Comparison of ENCODE assay signal across 12 cellular contexts in genomic region chr1:115838426-115838804, GRCh38. TPM values are rescaled to one million over a fixed set of nuclear protein-coding genes. Genes with fewer than 3 reads are reported as not detected.
A peak's percentile ranks its signal among the peaks of the same experiment; 100 is the strongest.
DNase-seq lines count a peak whose midpoint lies in the region; ATAC-seq, FAIRE-seq and TF ChIP-seq lines count a peak whose summit lies in the region.
"Had no signal": no experiment of that assay in that cellular context is flagged by ENCODE, and none has a peak within 500 bp of the region (broad histone marks: within the 10 kb centered on the region; RNA-seq: fewer than 3 reads in every experiment).

No MANE protein-coding gene starts in this region.

- CTCF ChIA-PET in HepG2 (lab: Yijun Ruan, JAX; ENCODE audit: low intra/inter-chr PET ratio, low total read pairs) = no interaction called here

- peak overlapping the region; percentile 79 for H3K4me3 ChIP-seq in GM23338
- H3K4me3 ChIP-seq in WERI-Rb-1 (ENCODE audit: low read depth, low read length) = peak overlapping the region; percentile 52
- H3K4me3 ChIP-seq in iPS DF 6.9 (ENCODE audit: low read length) = peak overlapping the region; percentile 56; the same call in 1 of the 2 replicates
- H3K4me3 ChIP-seq in gastrocnemius medialis = peak overlapping the region; percentile 35 to 48 (median 41)
- H3K4me3 ChIP-seq in HepG2 (replicated peaks in 1 of 3; ENCODE audit: insufficient read depth in 1 of 3, low read depth in 2 of 3, low read length in 3 of 3) = no peak overlapping the region
- H3K4me3 ChIP-seq in effector memory CD4-positive, alpha-beta T cell (ENCODE audit: insufficient read depth, low read depth, low read length, poor library complexity, severe bottlenecking) = no peak overlapping the region

- TF ChIP-seq RAD21 in HepG2 (CRISPR knock-in tag; IDR thresholded peaks at IDR 0.05) = no peak

- peak overlapping the region; percentile 94 for H3K4me2 ChIP-seq in GM23338
- no peak overlapping the region for H3K4me2 ChIP-seq in HepG2 (ENCODE audit: low read depth, low read length)

- no peak for TF ChIP-seq POLR2A in gastrocnemius medialis (IDR thresholded peaks at IDR 0.05)
- no peak for TF ChIP-seq POLR2A in HepG2 (IDR thresholded peaks at IDR 0.05; ENCODE audit: insufficient read depth in 1 of 2, low read depth in 2 of 2, low read length in 2 of 2)

- H2AFZ ChIP-seq in GM23338 = peak overlapping the region; percentile 99
- H2AFZ ChIP-seq in HepG2 (ENCODE audit: low read length) = no peak overlapping the region

- BruUV-seq in HepG2 (replicated peaks; lab: Mats Ljungman, UMichigan) = no TSS peak

- no peaks in the 10 kb centered on the region for H3K36me3 Mint-ChIP-seq in GM23338 (ENCODE audit: low read depth)
- no peaks in the 10 kb centered on the region for H3K36me3 Mint-ChIP-seq in natural killer cell treated with Interleukin-12 subunit alpha and Interleukin-12 subunit beta and Interleukin-15 and Interleukin-18, amount 100 ng/mL, for 72 hours
- H3K36me3 Mint-ChIP-seq: activated naive CD4-positive, alpha-beta T cell treated with anti-CD3 and anti-CD28 coated beads, Interleukin-2, amount 50 U/mL, for 24 hours had no signal

- no peak overlapping the region for H3K27ac Mint-ChIP-seq in GM23338
- H3K27ac Mint-ChIP-seq in natural killer cell treated with Interleukin-12 subunit alpha and Interleukin-12 subunit beta and Interleukin-15 and Interleukin-18, amount 100 ng/mL, for 72 hours = no peak overlapping the region
- H3K27ac Mint-ChIP-seq: activated naive CD4-positive, alpha-beta T cell treated with anti-CD3 and anti-CD28 coated beads, Interleukin-2, amount 50 U/mL, for 24 hours had no signal

- no peak for FAIRE-seq in HepG2 (lab: Jason Lieb, UNC)

- WGBS in iPS DF 6.9 (ENCODE audit: insufficient coverage, insufficient read length) = no CpG with 5 or more reads among the region's 43 CpGs
- 90% methylated on average over 15 of the region's 43 CpGs for WGBS in HepG2 (ENCODE audit: low lambda C conversion rate)

- H3K4me1 Mint-ChIP-seq in GM23338 = peaks cover 29% of the 10 kb centered on the region
- H3K4me1 Mint-ChIP-seq in natural killer cell treated with Interleukin-12 subunit alpha and Interleukin-12 subunit beta and Interleukin-15 and Interleukin-18, amount 100 ng/mL, for 72 hours (ENCODE audit: low read depth in 2 of 2) = peaks cover 0 to 3% of the 10 kb centered on the region in 2 donors

- no peaks in the 10 kb centered on the region for H3K9me3 ChIP-seq in WERI-Rb-1 (ENCODE audit: severe bottlenecking)
- no peaks in the 10 kb centered on the region for H3K9me3 ChIP-seq in iPS DF 6.9 (ENCODE audit: control insufficient read depth, insufficient read depth, low read length)
- no peaks in the 10 kb centered on the region for H3K9me3 ChIP-seq in gastrocnemius medialis
- H3K9me3 ChIP-seq in HepG2 (ENCODE audit: low read length) = no peaks in the 10 kb centered on the region
- no peaks in the 10 kb centered on the region for H3K9me3 ChIP-seq in effector memory CD4-positive, alpha-beta T cell (ENCODE audit: control insufficient read depth, low read length)

- H3F3A ChIP-seq in GM23338 (replicated peaks; ENCODE audit: low read depth) = no peaks in the 10 kb centered on the region

- TF ChIP-seq EP300 in HepG2 (IDR thresholded peaks at IDR 0.05; ENCODE audit: low read depth in 2 of 2, low read length in 2 of 2) (no peak), HepG2 (CRISPR knock-in tag; IDR thresholded peaks at IDR 0.05; ENCODE audit: borderline replicate concordance) (no peak)

- H3K9me2 ChIP-seq in GM23338 (ENCODE audit: insufficient read depth) = no peaks in the 10 kb centered on the region

- peaks cover 72% of the 10 kb centered on the region for H3K27me3 ChIP-seq in GM23338 (ENCODE audit: insufficient read depth)
- H3K27me3 ChIP-seq in WERI-Rb-1 (ENCODE audit: insufficient read depth, low read depth, severe bottlenecking) = no peaks in the 10 kb centered on the region
- peaks cover 3% of the 10 kb centered on the region; the same call in 1 of the 2 replicates for H3K27me3 ChIP-seq in iPS DF 6.9 (ENCODE audit: control insufficient read depth, insufficient read depth, low read length)
- peaks cover 66 to 72% (median 71%) of the 10 kb centered on the region in 3 donors for H3K27me3 ChIP-seq in gastrocnemius medialis
- peaks cover 0 to 19% of the 10 kb centered on the region in 2 experiments; a peak in 2 of 5 replicates for H3K27me3 ChIP-seq in HepG2 (ENCODE audit: control insufficient read depth in 1 of 2, insufficient read depth in 2 of 2, low read length in 2 of 2)
- peaks cover 25% of the 10 kb centered on the region for H3K27me3 ChIP-seq in effector memory CD4-positive, alpha-beta T cell (replicated peaks; ENCODE audit: control insufficient read depth, insufficient read depth, low read length, poor library complexity, severe bottlenecking)

- H3K9ac ChIP-seq in HepG2 (ENCODE audit: insufficient read depth, low read depth, low read length) = no peak overlapping the region

- no peaks in the 10 kb centered on the region for H3K9me3 Mint-ChIP-seq in GM23338
- H3K9me3 Mint-ChIP-seq in natural killer cell treated with Interleukin-12 subunit alpha and Interleukin-12 subunit beta and Interleukin-15 and Interleukin-18, amount 100 ng/mL, for 72 hours = no peaks in the 10 kb centered on the region
- H3K9me3 Mint-ChIP-seq: activated naive CD4-positive, alpha-beta T cell treated with anti-CD3 and anti-CD28 coated beads, Interleukin-2, amount 50 U/mL, for 24 hours had no signal

- peak; percentile 39 for ATAC-seq in GM23338
- no peak for ATAC-seq in gastrocnemius medialis
- no peak for ATAC-seq in GM21723 (IDR thresholded peaks at IDR 0.05; ENCODE audit: unreplicated experiment)
- ATAC-seq in HepG2 = no peak
- ATAC-seq in natural killer cell treated with Interleukin-12 subunit alpha and Interleukin-12 subunit beta and Interleukin-15 and Interleukin-18, amount 100 ng/mL, for 72 hours = no peak
- ATAC-seq: HCT116 had no signal

- H3K79me2 ChIP-seq in GM23338 (replicated peaks; ENCODE audit: insufficient read depth) (no peaks in the 10 kb centered on the region), HepG2 (ENCODE audit: insufficient read depth, low read length) (no peaks in the 10 kb centered on the region)

- H3K4me1 ChIP-seq in GM23338 (ENCODE audit: insufficient read depth) = peaks cover 24% of the 10 kb centered on the region
- H3K4me1 ChIP-seq in iPS DF 6.9 (ENCODE audit: control insufficient read depth, insufficient read depth, low read length) = 0 out of 2 replicates have a peak, but pooled peaks cover 2% of the 10 kb centered on the region
- peaks cover 6 to 14% of the 10 kb centered on the region in 2 donors for H3K4me1 ChIP-seq in gastrocnemius medialis
- no peaks in the 10 kb centered on the region for H3K4me1 ChIP-seq in HepG2 (ENCODE audit: insufficient read depth, low read length)
- H3K4me1 ChIP-seq in effector memory CD4-positive, alpha-beta T cell (ENCODE audit: control insufficient read depth, insufficient read depth, low read length, poor library complexity, severe bottlenecking) = peaks cover 3% of the 10 kb centered on the region

- H3K4me3 Mint-ChIP-seq in GM23338 = peak overlapping the region; percentile 88
- H3K4me3 Mint-ChIP-seq in natural killer cell treated with Interleukin-12 subunit alpha and Interleukin-12 subunit beta and Interleukin-15 and Interleukin-18, amount 100 ng/mL, for 72 hours = no peak overlapping the region

- in situ Hi-C loops in gastrocnemius medialis (cut with MboI; ENCODE audit: low sequenced_read_pairs in 4 of 4) = no loop called here
- in situ Hi-C loops in HepG2 (cut with HindIII; ENCODE audit: extremely low pct_ligation_motif_present, low pct_unique_long_range_greater_than_20kb) = no loop called here

- H3K27me3 Mint-ChIP-seq in GM23338 (ENCODE audit: insufficient read depth, low read depth, poor library complexity) = peaks cover 26% of the 10 kb centered on the region
- peaks cover 52 to 62% of the 10 kb centered on the region in 2 donors for H3K27me3 Mint-ChIP-seq in natural killer cell treated with Interleukin-12 subunit alpha and Interleukin-12 subunit beta and Interleukin-15 and Interleukin-18, amount 100 ng/mL, for 72 hours

- H4K20me1 ChIP-seq in GM23338 (replicated peaks; ENCODE audit: insufficient read depth) (no peaks in the 10 kb centered on the region), HepG2 (ENCODE audit: insufficient read depth, low read length) (no peaks in the 10 kb centered on the region)

- DNase-seq in GM23338 (ENCODE audit: low spot score) = peak; percentile 55
- no peak for DNase-seq in WERI-Rb-1
- DNase-seq in iPS DF 6.9 (ENCODE audit: low read depth, low spot score) = no peak
- no peak for DNase-seq in gastrocnemius medialis
- no peak for DNase-seq in HepG2 (ENCODE audit: low spot score)
- no peak for DNase-seq in natural killer cell treated with Interleukin-12 subunit alpha and Interleukin-12 subunit beta and Interleukin-15 and Interleukin-18, amount 100 ng/mL, for 72 hours (ENCODE audit: low spot score)
- DNase-seq in effector memory CD4-positive, alpha-beta T cell = no peak
- DNase-seq: stimulated activated CD4-positive, alpha-beta T cell treated with anti-CD3 and anti-CD28 coated beads, Interleukin-4, amount 100 ng/mL, for 24 hours had no signal

- H3K36me3 ChIP-seq in GM23338 (ENCODE audit: insufficient read depth) (no peaks in the 10 kb centered on the region), WERI-Rb-1 (no peaks in the 10 kb centered on the region), iPS DF 6.9 (ENCODE audit: control insufficient read depth, insufficient read depth, low read length) (no peaks in the 10 kb centered on the region), gastrocnemius medialis (no peaks in the 10 kb centered on the region), HepG2 (replicated peaks in 1 of 2; ENCODE audit: control insufficient read depth in 1 of 2, insufficient read depth in 2 of 2, low read length in 2 of 2) (no peaks in the 10 kb centered on the region)
- H3K36me3 ChIP-seq in effector memory CD4-positive, alpha-beta T cell (ENCODE audit: control insufficient read depth, insufficient read depth, low read length) = no peaks in the 10 kb centered on the region
- H3K36me3 ChIP-seq: SJSA1 had no signal

- H3K27ac ChIP-seq in GM23338 (ENCODE audit: low read depth) (no peak overlapping the region), WERI-Rb-1 (peak overlapping the region; percentile 91), iPS DF 6.9 (ENCODE audit: low read length) (no peak overlapping the region), gastrocnemius medialis (no peak overlapping the region), HepG2 (ENCODE audit: extremely low read length, insufficient read depth, low read length) (no peak overlapping the region)
- no peak overlapping the region for H3K27ac ChIP-seq in effector memory CD4-positive, alpha-beta T cell (ENCODE audit: insufficient read depth, low read length, poor library complexity, severe bottlenecking)
- H3K27ac ChIP-seq: SJSA1 had no signal

- POLR2A ChIA-PET in HepG2 (lab: Yijun Ruan, JAX) = no interaction called here

- TF ChIP-seq CTCF in GM23338 (conservative IDR thresholded peaks at IDR 0.05; ENCODE audit: low read depth in 2 of 2) (no peak), WERI-Rb-1 (IDR thresholded peaks at IDR 0.05; ENCODE audit: low read depth, low read length) (no peak), gastrocnemius medialis (IDR thresholded peaks at IDR 0.05 in 4 of 5, conservative IDR thresholded peaks at IDR 0.05 in 1 of 5) (no peak), HepG2 (CRISPR knock-in tag; IDR thresholded peaks at IDR 0.05) (no peak)

- intact Hi-C loops in gastrocnemius medialis (cut with DNase I; ENCODE audit: low total_unique reads) (no loop called here), HepG2 (cut with micrococcal nuclease; ENCODE audit: unreplicated experiment) (no loop called here)

RNA-seq across cellular contexts. Expression of gene NHLH2, which starts 2.5 kb away (rescaled TPM):
- 1.7 and 2.3 TPM in 2 replicates for total RNA-seq in GM23338 (2014; rRNA removed; shearing (Covaris generic))
- 1.8 and 1.9 TPM in 2 replicates for polyA plus RNA-seq in GM23338 (2016; fragmentation: Nextera tagmentation; extraction: Ambion mirVana)
- total RNA-seq in gastrocnemius medialis = not detected
- total RNA-seq in HepG2 (2016; rRNA removed; fragmentation: Illumina TruSeq; extraction: Trizol) = not detected in 2 replicates
- not detected in 2 replicates for total RNA-seq in HepG2 (2016; cell fraction: cytosol; rRNA removed; fragmentation: Illumina TruSeq; extraction: Trizol; ENCODE audit: low read depth)
- not detected in 2 replicates for total RNA-seq in HepG2 (2016; cell fraction: insoluble cytoplasmic fraction; rRNA removed; fragmentation: Illumina TruSeq; extraction: Trizol)
- not detected in 2 replicates for total RNA-seq in HepG2 (2016; cell fraction: membrane; rRNA removed; fragmentation: Illumina TruSeq; extraction: Trizol)
- not detected in 2 replicates for total RNA-seq in HepG2 (2016; cell fraction: nucleus; rRNA removed; fragmentation: Illumina TruSeq; extraction: Trizol)
- polyA plus RNA-seq in HepG2 (2011; rRNA removed) = not detected in 2 replicates
- polyA plus RNA-seq in HepG2 (2011; cell fraction: cytosol; rRNA removed) = not detected in 2 replicates
- polyA plus RNA-seq in HepG2 (2011; cell fraction: nucleus; rRNA removed) = not detected in 2 replicates
- polyA plus RNA-seq in HepG2 (2012) = not detected in 2 replicates
- not detected in 2 replicates for polyA plus RNA-seq in HepG2 (2016; cell fraction: cytosol; fragmentation: Illumina TruSeq; extraction: Trizol; ENCODE audit: low read depth)
- not detected in 2 replicates for polyA plus RNA-seq in HepG2 (2016; cell fraction: insoluble cytoplasmic fraction; fragmentation: Illumina TruSeq; extraction: Trizol; ENCODE audit: low read depth)
- not detected in 2 replicates for polyA plus RNA-seq in HepG2 (2016; cell fraction: membrane; fragmentation: Illumina TruSeq; extraction: Trizol; ENCODE audit: low read depth)
- not detected in 2 replicates for polyA plus RNA-seq in HepG2 (2016; cell fraction: nucleus; fragmentation: Illumina TruSeq; extraction: Trizol; ENCODE audit: insufficient read depth, low read depth)
- polyA minus RNA-seq in HepG2 (2011; rRNA and poly(A)+ RNA removed; ENCODE audit: low replicate concordance) = not detected in 2 replicates
- polyA minus RNA-seq in HepG2 (2011; cell fraction: cytosol; rRNA and poly(A)+ RNA removed) = not detected in 2 replicates
- polyA minus RNA-seq in HepG2 (2011; cell fraction: nucleus; rRNA and poly(A)+ RNA removed) = not detected in 2 replicates
- total RNA-seq in natural killer cell treated with Interleukin-12 subunit alpha and Interleukin-12 subunit beta and Interleukin-15 and Interleukin-18, amount 100 ng/mL, for 72 hours = not detected

Comparison
In these comparisons a context has a peak if more than half of its experiments do, and no peak if none do; other contexts are left out.
1. H3K4me3 ChIP-seq: peak in GM23338 (single experiment), WERI-Rb-1 (single experiment), iPS DF 6.9 (single experiment) and gastrocnemius medialis (4 of 4); none in HepG2 (0 of 3) and effector memory CD4-positive, alpha-beta T cell (single experiment).